In genomic region chr10:85724215-85724614, GRCh38 we compare ENCODE assay signal across 23 cellular contexts.
DNase-seq lines count a peak whose midpoint lies in the region; ATAC-seq, FAIRE-seq and TF ChIP-seq lines count a peak whose summit lies in the region.
"Had no signal": no experiment of that assay in that cellular context is flagged by ENCODE, and none has a peak within 500 bp of the region (broad histone marks: within the 10 kb centered on the region; RNA-seq: fewer than 3 reads in every experiment).

No MANE protein-coding gene starts in this region.

- WGBS in HepG2 (ENCODE audit: low lambda C conversion rate), result 19% methylated on average over 3 of the region's 6 CpGs
- 51% methylated on average over 4 of the region's 6 CpGs for WGBS in right lobe of liver (ENCODE audit: insufficient coverage, low coverage, low lambda C conversion rate, missing lambda C conversion rate)
- WGBS in K562 (ENCODE audit: insufficient coverage, low coverage, missing lambda C conversion rate), result 4% methylated on average over 6 of the region's 6 CpGs

- H3K9me3 Mint-ChIP-seq in stimulated activated effector memory CD8-positive, alpha-beta T cell treated with anti-CD3 and anti-CD28 coated beads, Interleukin-12 subunit alpha, Interleukin-12 subunit beta, amount 100 ng/mL, for 72 hours, result peaks cover 6% of the 10 kb centered on the region
- H3K9me3 Mint-ChIP-seq: CD8-positive, alpha-beta T cell had no signal

- H3K4me3 Mint-ChIP-seq in stimulated activated effector memory CD8-positive, alpha-beta T cell treated with anti-CD3 and anti-CD28 coated beads, Interleukin-12 subunit alpha, Interleukin-12 subunit beta, amount 100 ng/mL, for 72 hours, result no peak overlapping the region
- H3K4me3 Mint-ChIP-seq: B cell; CD4-positive, CD25-positive, alpha-beta regulatory T cell; CD8-positive, alpha-beta T cell; HFFc6 had no signal

- no peak for FAIRE-seq in HepG2 (lab: Jason Lieb, UNC)
- FAIRE-seq in K562 (lab: Jason Lieb, UNC), result no peak
- FAIRE-seq: A549, G401.6, GM12892, H54 had no signal

- H3K4me1 ChIP-seq in HepG2 (ENCODE audit: insufficient read depth, low read length) (no peaks in the 10 kb centered on the region), right lobe of liver (no peaks in the 10 kb centered on the region), K562 (replicated peaks in 1 of 2; ENCODE audit: control insufficient read depth in 2 of 2, insufficient read depth in 2 of 2, low read length in 2 of 2) (no peaks in the 10 kb centered on the region; a peak in 1 of 5 replicates)
- H3K4me1 ChIP-seq: A549, BLaER1, Caco-2, HAP-1 had no signal

- no peak overlapping the region for H3K27ac Mint-ChIP-seq in stimulated activated effector memory CD8-positive, alpha-beta T cell treated with anti-CD3 and anti-CD28 coated beads, Interleukin-12 subunit alpha, Interleukin-12 subunit beta, amount 100 ng/mL, for 72 hours
- H3K27ac Mint-ChIP-seq: B cell; CD4-positive, CD25-positive, alpha-beta regulatory T cell; CD8-positive, alpha-beta T cell; HFFc6 had no signal

- H3K79me2 ChIP-seq in HepG2 (ENCODE audit: insufficient read depth, low read length) (no peaks in the 10 kb centered on the region), K562 (ENCODE audit: control insufficient read depth, insufficient read depth, low read length) (no peaks in the 10 kb centered on the region)

- in situ Hi-C loops in HepG2 (cut with HindIII; ENCODE audit: extremely low pct_ligation_motif_present, low pct_unique_long_range_greater_than_20kb), result no loop called here
- in situ Hi-C loops in K562 (cut with MboI), result no loop called here

- TF ChIP-seq POLR2A in HepG2 (IDR thresholded peaks at IDR 0.05; ENCODE audit: insufficient read depth in 1 of 2, low read depth in 2 of 2, low read length in 2 of 2) (no peak), right lobe of liver (IDR thresholded peaks at IDR 0.05) (no peak), K562 (conservative IDR thresholded peaks at IDR 0.05) (no peak)

- no peak overlapping the region for H3K4me2 ChIP-seq in HepG2 (ENCODE audit: low read depth, low read length)
- no peak overlapping the region for H3K4me2 ChIP-seq in K562 (ENCODE audit: insufficient read depth, low read length)
- H3K4me2 ChIP-seq: A549, BLaER1 had no signal

- H3K9me3 ChIP-seq in HepG2 (ENCODE audit: low read length), result no peaks in the 10 kb centered on the region
- no peaks in the 10 kb centered on the region for H3K9me3 ChIP-seq in right lobe of liver
- H3K9me3 ChIP-seq in K562 (replicated peaks; ENCODE audit: control insufficient read depth, insufficient read depth, low read depth, low read length), result no peaks in the 10 kb centered on the region
- H3K9me3 ChIP-seq: A549, BLaER1, Caco-2, HAP-1 had no signal

- H3K9ac ChIP-seq in HepG2 (ENCODE audit: insufficient read depth, low read depth, low read length), result no peak overlapping the region
- H3K9ac ChIP-seq in K562 (ENCODE audit: insufficient read depth in 1 of 2, low read depth in 2 of 2, low read length in 2 of 2), result no peak overlapping the region
- H3K9ac ChIP-seq: BLaER1 had no signal

- CTCF ChIA-PET in HepG2 (lab: Yijun Ruan, JAX; ENCODE audit: low intra/inter-chr PET ratio, low total read pairs), result no interaction called here
- CTCF ChIA-PET in K562 (lab: Yijun Ruan, JAX; ENCODE audit: low intra/inter-chr PET ratio), result no interaction called here

- BruUV-seq in HepG2 (replicated peaks; lab: Mats Ljungman, UMichigan), result no TSS peak
- no TSS peak for BruUV-seq in K562 (replicated peaks; lab: Mats Ljungman, UMichigan)

- no peak overlapping the region for H3K27ac ChIP-seq in HepG2 (ENCODE audit: extremely low read length, insufficient read depth, low read length)
- H3K27ac ChIP-seq in right lobe of liver, result no peak overlapping the region
- H3K27ac ChIP-seq in K562 (ENCODE audit: extremely low read depth, low read depth, low read length), result no peak overlapping the region
- H3K27ac ChIP-seq: A549, BLaER1, C4-2B had no signal

- DNase-seq in HepG2 (ENCODE audit: low spot score), result no peak
- no peak for DNase-seq in right lobe of liver
- no peak for DNase-seq in K562 (ENCODE audit: extremely low read depth in 1 of 4, low spot score in 3 of 4)
- DNase-seq in stimulated activated effector memory CD8-positive, alpha-beta T cell treated with anti-CD3 and anti-CD28 coated beads, Interleukin-12 subunit alpha, Interleukin-12 subunit beta, amount 100 ng/mL, for 72 hours (ENCODE audit: low spot score in 2 of 2), result no peak
- no peak for DNase-seq in AML-193 (lab: John Stamatoyannopoulos, UW)
- DNase-seq: 8988T; ACHN; Caco-2; CD4-positive, CD25-positive, alpha-beta regulatory T cell; CD8-positive, alpha-beta T cell; DMS153; DND-41; GOT3; HFFc6 had no signal

- H4K20me1 ChIP-seq in HepG2 (ENCODE audit: insufficient read depth, low read length) (no peaks in the 10 kb centered on the region), K562 (replicated peaks; ENCODE audit: control insufficient read depth, insufficient read depth, low read length) (no peaks in the 10 kb centered on the region)
- H4K20me1 ChIP-seq: BLaER1 had no signal

- no peaks in the 10 kb centered on the region for H3K36me3 Mint-ChIP-seq in stimulated activated effector memory CD8-positive, alpha-beta T cell treated with anti-CD3 and anti-CD28 coated beads, Interleukin-12 subunit alpha, Interleukin-12 subunit beta, amount 100 ng/mL, for 72 hours
- H3K36me3 Mint-ChIP-seq: CD4-positive, CD25-positive, alpha-beta regulatory T cell; CD8-positive, alpha-beta T cell had no signal

- no peaks in the 10 kb centered on the region for H3K9me1 ChIP-seq in K562 (ENCODE audit: control insufficient read depth, insufficient read depth, low read length)

- no peaks in the 10 kb centered on the region for H3K4me1 Mint-ChIP-seq in stimulated activated effector memory CD8-positive, alpha-beta T cell treated with anti-CD3 and anti-CD28 coated beads, Interleukin-12 subunit alpha, Interleukin-12 subunit beta, amount 100 ng/mL, for 72 hours
- H3K4me1 Mint-ChIP-seq: B cell; CD4-positive, CD25-positive, alpha-beta regulatory T cell had no signal

- no peak overlapping the region for H3K4me3 ChIP-seq in HepG2 (replicated peaks in 1 of 3; ENCODE audit: insufficient read depth in 1 of 3, low read depth in 2 of 3, low read length in 3 of 3)
- H3K4me3 ChIP-seq in right lobe of liver, result no peak overlapping the region
- H3K4me3 ChIP-seq in K562, result no peak overlapping the region
- H3K4me3 ChIP-seq: A549, BLaER1, HAP-1 had no signal

- POLR2A ChIA-PET in HepG2 (lab: Yijun Ruan, JAX) (no interaction called here), K562 (lab: Yijun Ruan, JAX) (no interaction called here)

- no peak for TF ChIP-seq RAD21 in HepG2 (CRISPR knock-in tag; IDR thresholded peaks at IDR 0.05)
- TF ChIP-seq RAD21 in K562 (CRISPR knock-in tag; conservative IDR thresholded peaks at IDR 0.05 in 1 of 2, IDR thresholded peaks at IDR 0.05 in 1 of 2), result no peak

- TF ChIP-seq CTCF in HepG2 (CRISPR knock-in tag; IDR thresholded peaks at IDR 0.05) (no peak), right lobe of liver (IDR thresholded peaks at IDR 0.05) (no peak), K562 (IDR thresholded peaks at IDR 0.05 in 2 of 3, conservative IDR thresholded peaks at IDR 0.05 in 1 of 3; ENCODE audit: insufficient read depth in 2 of 3, low read depth in 1 of 3, low read length in 3 of 3) (no peak)

- ATAC-seq in HepG2, result peak; percentile 52; the same call in 1 of the 3 replicates
- no peak for ATAC-seq in right lobe of liver
- ATAC-seq in K562, result peak; percentile 54; the same call in 1 of the 3 replicates
- ATAC-seq in stimulated activated effector memory CD8-positive, alpha-beta T cell treated with anti-CD3 and anti-CD28 coated beads, Interleukin-12 subunit alpha, Interleukin-12 subunit beta, amount 100 ng/mL, for 72 hours, result peak; percentile 36
- ATAC-seq in HG02571 (IDR thresholded peaks at IDR 0.05; ENCODE audit: unreplicated experiment), result no peak
- ATAC-seq: A549; CD8-positive, alpha-beta T cell had no signal

- intact Hi-C loops in HepG2 (cut with micrococcal nuclease; ENCODE audit: unreplicated experiment) (no loop called here), right lobe of liver (cut with DNase I) (no loop called here), K562 (cut with micrococcal nuclease) (no loop called here)

- H3K27me3 ChIP-seq in HepG2 (ENCODE audit: control insufficient read depth in 1 of 2, insufficient read depth in 2 of 2, low read length in 2 of 2), result no peaks in the 10 kb centered on the region
- H3K27me3 ChIP-seq in right lobe of liver, result no peaks in the 10 kb centered on the region
- H3K27me3 ChIP-seq in K562 (ENCODE audit: control insufficient read depth in 2 of 2, insufficient read depth in 2 of 2, low read length in 2 of 2), result no peaks in the 10 kb centered on the region; a peak in 2 of 5 replicates
- H3K27me3 ChIP-seq: BLaER1 had no signal

- H3K36me3 ChIP-seq in HepG2 (replicated peaks in 1 of 2; ENCODE audit: control insufficient read depth in 1 of 2, insufficient read depth in 2 of 2, low read length in 2 of 2), result no peaks in the 10 kb centered on the region
- no peaks in the 10 kb centered on the region for H3K36me3 ChIP-seq in right lobe of liver
- H3K36me3 ChIP-seq in K562 (ENCODE audit: control insufficient read depth, insufficient read depth, low read length), result no peaks in the 10 kb centered on the region
- H3K36me3 ChIP-seq: BLaER1, HAP-1 had no signal

- no peak for TF ChIP-seq EP300 in HepG2 (IDR thresholded peaks at IDR 0.05; ENCODE audit: low read depth in 2 of 2, low read length in 2 of 2)
- TF ChIP-seq EP300 in HepG2 (CRISPR knock-in tag; IDR thresholded peaks at IDR 0.05; ENCODE audit: borderline replicate concordance), result no peak
- TF ChIP-seq EP300 in K562 (IDR thresholded peaks at IDR 0.05; ENCODE audit: low read length), result no peak

- no peak overlapping the region for H2AFZ ChIP-seq in HepG2 (ENCODE audit: low read length)
- H2AFZ ChIP-seq in K562 (ENCODE audit: low read depth, low read length), result no peak overlapping the region

TF ChIP-seq in HepG2, 621 proteins besides CTCF, POLR2A, EP300 and RAD21 (continues in another document):
- TF ChIP-seq ZBTB42 (CRISPR knock-in tag; IDR thresholded peaks at IDR 0.05), result no peak

TF ChIP-seq in K562, 482 proteins besides CTCF, POLR2A, EP300 and RAD21 (continues in another document):
- TF ChIP-seq MCM5 (IDR thresholded peaks at IDR 0.05; ENCODE audit: low read depth) (no peak), NR0B1 (IDR thresholded peaks at IDR 0.05; ENCODE audit: partially characterized antibody) (no peak), ILK (tag; IDR thresholded peaks at IDR 0.05; ENCODE audit: borderline replicate concordance, low read depth) (no peak)

Comparison
In these comparisons a context has a peak if more than half of its experiments do, and no peak if none do; other contexts are left out.
1. ATAC-seq: peak in HepG2 (single experiment), K562 (single experiment) and stimulated activated effector memory CD8-positive, alpha-beta T cell treated with anti-CD3 and anti-CD28 coated beads, Interleukin-12 subunit alpha, Interleukin-12 subunit beta, amount 100 ng/mL, for 72 hours (single experiment); none in right lobe of liver (0 of 4) and HG02571 (single experiment).